ENCODE assay signal across 30 cellular contexts in the genomic region with DNA sequence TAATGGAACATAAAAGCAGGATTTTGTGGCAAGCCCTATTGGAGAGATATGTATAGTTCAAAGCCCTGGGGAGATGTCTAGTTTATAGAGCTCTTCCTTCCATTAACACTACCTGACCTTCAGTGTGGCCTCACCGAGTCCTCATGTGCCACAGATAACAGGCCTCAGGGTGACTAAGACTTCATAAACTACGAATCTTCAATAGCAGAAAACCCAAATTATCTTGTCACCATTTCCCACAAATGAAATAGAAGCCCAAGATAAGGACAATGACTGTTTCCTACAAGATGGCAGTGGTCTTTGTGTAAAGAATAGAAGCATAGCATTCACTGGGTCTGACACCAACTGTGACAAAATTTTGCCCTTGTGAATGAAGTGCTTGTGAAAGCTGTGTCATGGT.
"Had no signal": no experiment of that assay in that cellular context is flagged by ENCODE, and none has a peak within 500 bp of the region (broad histone marks: within the 10 kb centered on the region; RNA-seq: fewer than 3 reads in every experiment).

No MANE protein-coding gene starts in this region.

- H3K36me3 Mint-ChIP-seq: activated naive CD4-positive, alpha-beta T cell treated with anti-CD3 and anti-CD28 coated beads, Interleukin-2, amount 50 U/mL, for 24 hours had no signal

- H3K9ac ChIP-seq: SK-N-SH had no signal

- H3K4me3 Mint-ChIP-seq: activated CD8-positive, alpha-beta T cell treated with anti-CD3 and anti-CD28 coated beads, Interleukin-2, amount 10 ng/mL, durations not matched to agents 7 days and 5 days; activated naive CD4-positive, alpha-beta T cell treated with anti-CD3 and anti-CD28 coated beads, Interleukin-2, amount 50 U/mL, for 24 hours; activated T-helper 1 cell treated with anti-CD3 and anti-CD28 coated beads, Interleukin-12 subunit alpha, Interleukin-12 subunit beta, Interleukin-2, Interleukin-4 antibody, amounts not matched to agents 30 ng/mL and 10 ng/mL and 1 ng/mL, durations not matched to agents 14 hours and 24 hours and 36 hours had no signal

- H3K27ac Mint-ChIP-seq: activated CD8-positive, alpha-beta T cell treated with anti-CD3 and anti-CD28 coated beads, Interleukin-2, amount 10 ng/mL, durations not matched to agents 7 days and 5 days; activated naive CD4-positive, alpha-beta T cell treated with anti-CD3 and anti-CD28 coated beads, Interleukin-2, amount 50 U/mL, for 24 hours; activated T-helper 1 cell treated with anti-CD3 and anti-CD28 coated beads, Interleukin-12 subunit alpha, Interleukin-12 subunit beta, Interleukin-2, Interleukin-4 antibody, amounts not matched to agents 30 ng/mL and 10 ng/mL and 1 ng/mL, durations not matched to agents 14 hours and 24 hours and 36 hours had no signal

- H3K4me1 Mint-ChIP-seq: activated naive CD4-positive, alpha-beta T cell treated with anti-CD3 and anti-CD28 coated beads, Interleukin-2, amount 50 U/mL, for 24 hours had no signal

- DNase-seq: activated CD4-positive, alpha-beta T cell treated with anti-CD3 and anti-CD28 coated beads for 4 hours; activated CD4-positive, alpha-beta T cell treated with anti-CD3 and anti-CD28 coated beads, Interleukin-2, amount 50 U/mL, for 4 hours; activated CD8-positive, alpha-beta memory T cell treated with anti-CD3 and anti-CD28 coated beads, Interleukin-2, amount 50 U/mL, for 48 hours; activated CD8-positive, alpha-beta T cell treated with anti-CD3 and anti-CD28 coated beads, Interleukin-2, amount 10 ng/mL, durations not matched to agents 7 days and 5 days; activated effector memory CD4-positive, alpha-beta T cell treated with Interleukin-2 at 50 U/mL for 16 hours; activated naive CD4-positive, alpha-beta T cell; activated T-cell treated with anti-CD3 and anti-CD28 coated beads, Interleukin-2, amount 50 U/mL, for 1 hour; amniotic stem cell; body of pancreas; central memory CD4-positive, alpha-beta T cell; Kasumi-1; KBM-7; NCI-H1048; NCI-H146; NCI-H187 treated with DMSO at 0.1 percent for 48 hours; NCI-H2081 treated with DMSO at 0.1 percent for 48 hours; NCI-H2171; NCI-H345; NCI-H510A; NCI-H526 treated with DMSO at 0.1 percent for 48 hours; NCI-H82; RPMI8226; SK-N-SH; T-helper 1 cell had no signal

- H3K4me1 ChIP-seq: ascending aorta, body of pancreas had no signal

- H3K9me2 ChIP-seq: SK-N-SH had no signal

- H3K36me3 ChIP-seq: ascending aorta had no signal

- H3K27me3 ChIP-seq: ascending aorta, body of pancreas had no signal

- H3K4me2 ChIP-seq: SK-N-SH had no signal

- H3K9me3 ChIP-seq: ascending aorta, body of pancreas, SK-N-SH had no signal

- ATAC-seq: activated CD4-positive, CD25-positive, alpha-beta regulatory T cell treated with anti-CD3 and anti-CD28 coated beads, Interleukin-2, amount 50 U/mL, for 24 hours; activated CD8-positive, alpha-beta T cell treated with anti-CD3 and anti-CD28 coated beads, Interleukin-2, amount 10 ng/mL, durations not matched to agents 7 days and 5 days; body of pancreas; Panc1; Right ventricle myocardium inferior had no signal

- H3K9me3 Mint-ChIP-seq: activated naive CD4-positive, alpha-beta T cell treated with anti-CD3 and anti-CD28 coated beads, Interleukin-2, amount 50 U/mL, for 24 hours; activated T-helper 1 cell treated with anti-CD3 and anti-CD28 coated beads, Interleukin-12 subunit alpha, Interleukin-12 subunit beta, Interleukin-2, Interleukin-4 antibody, amounts not matched to agents 30 ng/mL and 10 ng/mL and 1 ng/mL, durations not matched to agents 14 hours and 24 hours and 36 hours had no signal

- H3K4me3 ChIP-seq: ascending aorta, body of pancreas had no signal

- H3K27ac ChIP-seq: ascending aorta, body of pancreas had no signal
